8 cellular contexts compared by ENCODE assay signal in the genomic region with DNA sequence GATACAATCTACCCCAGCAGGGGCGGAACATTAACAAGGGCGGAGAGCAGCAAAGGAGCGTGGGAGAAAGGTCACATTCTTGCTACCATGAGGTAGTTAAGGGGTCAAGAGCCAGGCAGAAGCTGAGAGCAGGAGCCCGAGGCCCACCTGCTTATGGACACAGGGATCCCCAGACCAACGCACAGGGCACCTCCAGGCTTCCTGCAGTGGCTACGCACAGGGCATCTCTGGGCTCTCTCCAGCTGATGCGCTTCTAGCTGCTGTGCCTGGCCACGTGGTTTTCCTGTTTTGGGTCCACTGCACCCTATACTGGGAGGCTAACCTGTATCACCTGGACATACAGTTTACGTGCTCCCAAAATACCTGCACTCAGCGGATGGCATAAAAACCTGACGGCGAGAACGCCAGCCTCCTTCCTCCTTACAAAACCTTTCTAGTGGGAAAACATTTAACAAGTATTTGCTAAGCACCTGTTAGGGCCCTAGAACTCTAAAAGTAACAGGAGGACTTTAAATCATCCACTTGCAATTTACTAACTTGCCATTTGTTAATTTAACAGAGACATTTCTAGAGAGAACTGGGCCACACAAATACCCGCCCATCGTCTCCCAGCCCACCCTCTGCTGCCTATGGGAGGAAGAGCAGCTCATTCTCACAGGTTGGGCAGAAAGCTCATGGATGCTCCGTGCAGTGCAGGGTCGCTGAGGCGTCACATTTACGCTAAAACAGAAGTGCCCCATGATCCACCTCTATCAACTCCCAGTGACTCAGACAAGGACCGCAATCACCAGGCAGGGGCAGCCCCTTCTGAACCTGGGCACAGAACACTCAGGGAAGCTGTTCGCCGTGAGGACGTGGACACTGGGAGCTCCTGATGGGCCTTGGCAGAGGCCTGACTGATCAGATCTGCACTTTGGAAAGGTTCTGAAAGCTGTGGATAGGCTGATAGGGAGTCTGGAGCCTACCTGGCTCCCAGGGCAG.
DNase-seq lines count a peak whose midpoint lies in the region; ATAC-seq and TF ChIP-seq lines count a peak whose summit lies in the region.

No MANE protein-coding gene starts in this region.

- no peak for TF ChIP-seq CTCF in colonic mucosa (IDR thresholded peaks at IDR 0.05)

- H3K9me3 Mint-ChIP-seq in T-cell = no peaks in the 10 kb centered on the region

- peak overlapping the region; percentile 33 to 55 for H3K9ac ChIP-seq in colonic mucosa (ENCODE audit: low read depth in 2 of 2, low read length in 2 of 2)

- H3K36me3 Mint-ChIP-seq in T-cell = peaks cover 3% of the 10 kb centered on the region

- no peak overlapping the region for H3K4me3 ChIP-seq in colonic mucosa

- no peaks in the 10 kb centered on the region for H3K36me3 ChIP-seq in colonic mucosa

- DNase-seq in T-cell (peak in 19 of 34 experiments; percentile 16 to 68 (median 35)), colonic mucosa (no peak), GM19240 (ENCODE audit: insufficient read length, low spot score) (no peak), NCI-H1105 (lab: John Stamatoyannopoulos, UW) (no peak), ecto neural progenitor cell (ENCODE audit: low spot score) (no peak)
- peak in 3 of 4 experiments; percentile 37 to 52 (median 45) for DNase-seq in stimulated activated CD4-positive, alpha-beta T cell treated with anti-CD3 and anti-CD28 coated beads, Interleukin-1b, Interleukin-23, amount 100 ng/mL, for 24 hours (ENCODE audit: low read depth in 4 of 4, low spot score in 1 of 4)
- DNase-seq in effector CD8-positive, alpha-beta T cell (lab: John Stamatoyannopoulos, UW) = no peak

- peak overlapping the region; percentile 67 to 77 (median 73) for H3K4me3 Mint-ChIP-seq in T-cell

- intact Hi-C loops in colonic mucosa (cut with DNase I) = no loop called here

- peak overlapping the region; percentile 53 for H3K27ac ChIP-seq in colonic mucosa

- no peaks in the 10 kb centered on the region for H3K27me3 ChIP-seq in colonic mucosa

- ATAC-seq in GM21360 (IDR thresholded peaks at IDR 0.05; ENCODE audit: unreplicated experiment) = peak; percentile 65
- ATAC-seq in T-cell (replicated peaks in 1 of 4) = peak in 2 of 4 experiments; percentile 21 to 43

- peaks cover 68 to 90% (median 84%) of the 10 kb centered on the region in 3 donors for H3K4me1 Mint-ChIP-seq in T-cell

- no peaks in the 10 kb centered on the region for H3K9me3 ChIP-seq in colonic mucosa

- CTCF ChIA-PET in T-cell (lab: Charles Lee) = interaction anchor here in 1 of 2 donors (0.8 to 2.4 kb wide), 3 partner anchors 27 to 107 kb away, joined by 5 to 16 read pairs (median 6); a partner anchor contains a TSS

- H3K4me1 ChIP-seq in colonic mucosa = peaks cover 16% of the 10 kb centered on the region

- POLR2A ChIA-PET in T-cell (lab: Charles Lee) = interaction anchor here (0.6 to 1.1 kb wide), 5 partner anchors 17 to 111 kb away, joined by 3 to 5 read pairs (median 3); no protein-coding TSS in a partner anchor

- no peaks in the 10 kb centered on the region for H3K27me3 Mint-ChIP-seq in T-cell

- peak overlapping the region; percentile 91 to 97 for H3K27ac Mint-ChIP-seq in T-cell

Comparison
In these comparisons a context has a peak if more than half of its experiments do, and no peak if none do; other contexts are left out.
1. DNase-seq: peak in T-cell (19 of 34) and stimulated activated CD4-positive, alpha-beta T cell treated with anti-CD3 and anti-CD28 coated beads, Interleukin-1b, Interleukin-23, amount 100 ng/mL, for 24 hours (3 of 4); none in colonic mucosa (single experiment), GM19240 (single experiment), effector CD8-positive, alpha-beta T cell (single experiment), NCI-H1105 (single experiment) and ecto neural progenitor cell (single experiment).